2 cellular contexts compared by ENCODE assay signal in the genomic region with DNA sequence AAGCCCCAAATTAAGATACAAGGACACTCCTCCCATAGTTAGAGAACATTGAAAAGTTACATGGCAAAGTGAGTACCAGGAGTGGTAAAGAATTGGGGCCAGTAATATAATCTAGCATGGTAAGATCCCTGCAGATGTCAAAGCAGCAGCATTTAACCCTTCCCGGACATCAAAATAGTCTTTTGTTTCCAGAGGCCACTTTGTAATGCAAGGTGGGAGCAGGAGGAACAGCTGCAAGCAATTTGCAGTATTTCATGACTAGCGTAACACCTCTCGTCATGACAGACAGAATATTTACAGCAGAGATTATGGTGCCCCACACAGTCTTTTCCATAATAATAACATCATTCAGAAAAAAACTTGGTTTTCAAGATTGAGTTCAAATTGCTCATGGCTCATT.
TF ChIP-seq lines count a peak whose summit lies in the region.

No MANE protein-coding gene starts in this region.

TF ChIP-seq in GM23338, 12 proteins besides CTCF, POLR2A, EP300 and RAD21:
- TF ChIP-seq EZH2 (IDR thresholded peaks at IDR 0.05; ENCODE audit: low read depth, unreplicated experiment) (no peak), POLR2AphosphoS5 (IDR thresholded peaks at IDR 0.05; ENCODE audit: low read depth) (no peak), CREB1 (CRISPR knock-in tag; IDR thresholded peaks at IDR 0.05; ENCODE audit: low read depth) (no peak), ZNF114 (CRISPR knock-in tag; IDR thresholded peaks at IDR 0.05) (no peak), NANOG (IDR thresholded peaks at IDR 0.05; ENCODE audit: borderline replicate concordance) (peak; percentile 7; the same call in 1 of the 2 replicates), EZH2phosphoT487 (IDR thresholded peaks at IDR 0.05; ENCODE audit: unreplicated experiment) (no peak), ZNF331 (CRISPR knock-in tag; IDR thresholded peaks at IDR 0.05; ENCODE audit: low read depth) (no peak)
- TF ChIP-seq, protein P1, sequence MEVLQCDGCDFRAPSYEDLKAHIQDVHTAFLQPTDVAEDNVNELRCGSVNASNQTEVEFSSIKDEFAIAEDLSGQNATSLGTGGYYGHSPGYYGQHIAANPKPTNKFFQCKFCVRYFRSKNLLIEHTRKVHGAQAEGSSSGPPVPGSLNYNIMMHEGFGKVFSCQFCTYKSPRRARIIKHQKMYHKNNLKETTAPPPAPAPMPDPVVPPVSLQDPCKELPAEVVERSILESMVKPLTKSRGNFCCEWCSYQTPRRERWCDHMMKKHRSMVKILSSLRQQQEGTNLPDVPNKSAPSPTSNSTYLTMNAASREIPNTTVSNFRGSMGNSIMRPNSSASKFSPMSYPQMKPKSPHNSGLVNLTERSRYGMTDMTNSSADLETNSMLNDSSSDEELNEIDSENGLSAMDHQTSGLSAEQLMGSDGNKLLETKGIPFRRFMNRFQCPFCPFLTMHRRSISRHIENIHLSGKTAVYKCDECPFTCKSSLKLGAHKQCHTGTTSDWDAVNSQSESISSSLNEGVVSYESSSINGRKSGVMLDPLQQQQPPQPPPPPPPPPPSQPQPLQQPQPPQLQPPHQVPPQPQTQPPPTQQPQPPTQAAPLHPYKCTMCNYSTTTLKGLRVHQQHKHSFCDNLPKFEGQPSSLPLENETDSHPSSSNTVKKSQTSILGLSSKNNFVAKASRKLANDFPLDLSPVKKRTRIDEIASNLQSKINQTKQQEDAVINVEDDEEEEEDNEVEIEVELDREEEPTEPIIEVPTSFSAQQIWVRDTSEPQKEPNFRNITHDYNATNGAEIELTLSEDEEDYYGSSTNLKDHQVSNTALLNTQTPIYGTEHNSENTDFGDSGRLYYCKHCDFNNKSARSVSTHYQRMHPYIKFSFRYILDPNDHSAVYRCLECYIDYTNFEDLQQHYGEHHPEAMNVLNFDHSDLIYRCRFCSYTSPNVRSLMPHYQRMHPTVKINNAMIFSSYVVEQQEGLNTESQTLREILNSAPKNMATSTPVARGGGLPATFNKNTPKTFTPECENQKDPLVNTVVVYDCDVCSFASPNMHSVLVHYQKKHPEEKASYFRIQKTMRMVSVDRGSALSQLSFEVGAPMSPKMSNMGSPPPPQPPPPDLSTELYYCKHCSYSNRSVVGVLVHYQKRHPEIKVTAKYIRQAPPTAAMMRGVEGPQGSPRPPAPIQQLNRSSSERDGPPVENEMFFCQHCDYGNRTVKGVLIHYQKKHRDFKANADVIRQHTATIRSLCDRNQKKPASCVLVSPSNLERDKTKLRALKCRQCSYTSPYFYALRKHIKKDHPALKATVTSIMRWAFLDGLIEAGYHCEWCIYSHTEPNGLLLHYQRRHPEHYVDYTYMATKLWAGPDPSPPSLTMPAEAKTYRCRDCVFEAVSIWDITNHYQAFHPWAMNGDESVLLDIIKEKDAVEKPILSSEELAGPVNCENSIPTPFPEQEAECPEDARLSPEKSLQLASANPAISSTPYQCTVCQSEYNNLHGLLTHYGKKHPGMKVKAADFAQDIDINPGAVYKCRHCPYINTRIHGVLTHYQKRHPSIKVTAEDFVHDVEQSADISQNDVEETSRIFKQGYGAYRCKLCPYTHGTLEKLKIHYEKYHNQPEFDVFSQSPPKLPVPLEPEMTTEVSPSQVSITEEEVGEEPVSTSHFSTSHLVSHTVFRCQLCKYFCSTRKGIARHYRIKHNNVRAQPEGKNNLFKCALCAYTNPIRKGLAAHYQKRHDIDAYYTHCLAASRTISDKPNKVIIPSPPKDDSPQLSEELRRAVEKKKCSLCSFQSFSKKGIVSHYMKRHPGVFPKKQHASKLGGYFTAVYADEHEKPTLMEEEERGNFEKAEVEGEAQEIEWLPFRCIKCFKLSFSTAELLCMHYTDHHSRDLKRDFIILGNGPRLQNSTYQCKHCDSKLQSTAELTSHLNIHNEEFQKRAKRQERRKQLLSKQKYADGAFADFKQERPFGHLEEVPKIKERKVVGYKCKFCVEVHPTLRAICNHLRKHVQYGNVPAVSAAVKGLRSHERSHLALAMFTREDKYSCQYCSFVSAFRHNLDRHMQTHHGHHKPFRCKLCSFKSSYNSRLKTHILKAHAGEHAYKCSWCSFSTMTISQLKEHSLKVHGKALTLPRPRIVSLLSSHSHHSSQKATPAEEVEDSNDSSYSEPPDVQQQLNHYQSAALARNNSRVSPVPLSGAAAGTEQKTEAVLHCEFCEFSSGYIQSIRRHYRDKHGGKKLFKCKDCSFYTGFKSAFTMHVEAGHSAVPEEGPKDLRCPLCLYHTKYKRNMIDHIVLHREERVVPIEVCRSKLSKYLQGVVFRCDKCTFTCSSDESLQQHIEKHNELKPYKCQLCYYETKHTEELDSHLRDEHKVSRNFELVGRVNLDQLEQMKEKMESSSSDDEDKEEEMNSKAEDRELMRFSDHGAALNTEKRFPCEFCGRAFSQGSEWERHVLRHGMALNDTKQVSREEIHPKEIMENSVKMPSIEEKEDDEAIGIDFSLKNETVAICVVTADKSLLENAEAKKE (CRISPR knock-in tag; IDR thresholded peaks at IDR 0.05) = no peak

TF ChIP-seq in H1, 55 proteins besides CTCF, POLR2A, EP300 and RAD21:
- TF ChIP-seq JUN (IDR thresholded peaks at IDR 0.05; ENCODE audit: low read depth, low read length) (no peak), TEAD4 (IDR thresholded peaks at IDR 0.05; ENCODE audit: low read depth, low read length) (no peak), KDM1A (IDR thresholded peaks at IDR 0.05; ENCODE audit: borderline replicate concordance, low read length) (no peak), RBBP5 (IDR thresholded peaks at IDR 0.05; ENCODE audit: borderline replicate concordance, low read depth, low read length) (no peak)
